In the genomic region with DNA sequence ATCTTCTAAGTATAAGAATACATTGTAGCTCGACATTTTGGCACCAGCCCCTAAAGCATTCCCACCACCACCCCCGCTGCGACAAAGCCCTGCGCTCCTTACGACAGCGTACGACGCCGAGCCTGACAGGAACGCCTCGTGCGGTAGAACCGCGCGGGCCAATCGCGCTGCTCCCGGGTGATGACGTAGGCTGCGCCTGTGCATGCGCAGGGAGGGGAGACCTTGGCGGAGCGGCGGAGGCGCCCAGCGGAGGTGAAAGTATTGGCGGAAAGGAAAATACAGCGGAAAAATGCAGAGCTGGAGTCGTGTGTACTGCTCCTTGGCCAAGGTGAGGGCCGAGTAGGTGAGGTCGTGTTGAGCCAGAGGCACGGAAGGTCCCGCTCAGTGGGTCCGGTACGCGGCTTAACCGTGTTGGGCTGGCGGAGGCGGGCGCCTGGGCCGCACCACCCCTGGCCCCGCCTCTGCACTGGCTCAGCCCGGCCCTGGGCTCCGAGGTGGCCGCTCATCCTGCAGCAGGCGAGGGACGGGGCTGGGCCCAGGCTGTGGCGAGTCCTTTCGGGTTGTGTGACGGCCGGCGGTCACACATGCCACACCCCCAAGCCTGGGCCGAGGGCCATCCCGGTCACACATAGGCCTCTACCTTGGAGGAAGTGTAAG, we compare ENCODE assay signal across 1 cellular context.
TF ChIP-seq lines count a peak whose summit lies in the region.

A gene with protein sequence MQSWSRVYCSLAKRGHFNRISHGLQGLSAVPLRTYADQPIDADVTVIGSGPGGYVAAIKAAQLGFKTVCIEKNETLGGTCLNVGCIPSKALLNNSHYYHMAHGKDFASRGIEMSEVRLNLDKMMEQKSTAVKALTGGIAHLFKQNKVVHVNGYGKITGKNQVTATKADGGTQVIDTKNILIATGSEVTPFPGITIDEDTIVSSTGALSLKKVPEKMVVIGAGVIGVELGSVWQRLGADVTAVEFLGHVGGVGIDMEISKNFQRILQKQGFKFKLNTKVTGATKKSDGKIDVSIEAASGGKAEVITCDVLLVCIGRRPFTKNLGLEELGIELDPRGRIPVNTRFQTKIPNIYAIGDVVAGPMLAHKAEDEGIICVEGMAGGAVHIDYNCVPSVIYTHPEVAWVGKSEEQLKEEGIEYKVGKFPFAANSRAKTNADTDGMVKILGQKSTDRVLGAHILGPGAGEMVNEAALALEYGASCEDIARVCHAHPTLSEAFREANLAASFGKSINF (plus strand): TSS at position 222 of the 657 bp plus-strand sequence. CDS start 68 bp downstream, at position 290.

TF ChIP-seq in K562, 482 proteins besides CTCF, POLR2A, EP300 and RAD21 (continued from another document and continues in another):
- TF ChIP-seq, protein P1, sequence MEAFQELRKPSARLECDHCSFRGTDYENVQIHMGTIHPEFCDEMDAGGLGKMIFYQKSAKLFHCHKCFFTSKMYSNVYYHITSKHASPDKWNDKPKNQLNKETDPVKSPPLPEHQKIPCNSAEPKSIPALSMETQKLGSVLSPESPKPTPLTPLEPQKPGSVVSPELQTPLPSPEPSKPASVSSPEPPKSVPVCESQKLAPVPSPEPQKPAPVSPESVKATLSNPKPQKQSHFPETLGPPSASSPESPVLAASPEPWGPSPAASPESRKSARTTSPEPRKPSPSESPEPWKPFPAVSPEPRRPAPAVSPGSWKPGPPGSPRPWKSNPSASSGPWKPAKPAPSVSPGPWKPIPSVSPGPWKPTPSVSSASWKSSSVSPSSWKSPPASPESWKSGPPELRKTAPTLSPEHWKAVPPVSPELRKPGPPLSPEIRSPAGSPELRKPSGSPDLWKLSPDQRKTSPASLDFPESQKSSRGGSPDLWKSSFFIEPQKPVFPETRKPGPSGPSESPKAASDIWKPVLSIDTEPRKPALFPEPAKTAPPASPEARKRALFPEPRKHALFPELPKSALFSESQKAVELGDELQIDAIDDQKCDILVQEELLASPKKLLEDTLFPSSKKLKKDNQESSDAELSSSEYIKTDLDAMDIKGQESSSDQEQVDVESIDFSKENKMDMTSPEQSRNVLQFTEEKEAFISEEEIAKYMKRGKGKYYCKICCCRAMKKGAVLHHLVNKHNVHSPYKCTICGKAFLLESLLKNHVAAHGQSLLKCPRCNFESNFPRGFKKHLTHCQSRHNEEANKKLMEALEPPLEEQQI (IDR thresholded peaks at IDR 0.05): 0 out of 2 replicates have a peak, but pooled peaks have one; percentile 18
- peak; percentile 85 for TF ChIP-seq PHF20 (IDR thresholded peaks at IDR 0.05; ENCODE audit: partially characterized antibody)
- TF ChIP-seq ZNF644 (tag; IDR thresholded peaks at IDR 0.05; ENCODE audit: low read depth): 0 out of 2 replicates have a peak, but pooled peaks have one; percentile 36
- peak; percentile 39; the same call in 1 of the 2 replicates for TF ChIP-seq STAT6 (CRISPR knock-in tag; IDR thresholded peaks at IDR 0.05)
- TF ChIP-seq POLR2H (tag; IDR thresholded peaks at IDR 0.05; ENCODE audit: low read depth): peak; percentile 92
- TF ChIP-seq ZNF197 (CRISPR knock-in tag; IDR thresholded peaks at IDR 0.05; ENCODE audit: low read depth): 0 out of 2 replicates have a peak, but pooled peaks have one; percentile 1
- no peak for TF ChIP-seq HNRNPH1 (optimal IDR thresholded peaks at IDR 0.05; ENCODE audit: low read depth, low read length)
- TF ChIP-seq NR2C2 (CRISPR knock-in tag; IDR thresholded peaks at IDR 0.05): peak; percentile 62; the same call in 1 of the 2 replicates
- no peak; the same call in 1 of the 2 replicates for TF ChIP-seq NR2C2 (tag; IDR thresholded peaks at IDR 0.05)
- TF ChIP-seq SMARCC2 (IDR thresholded peaks at IDR 0.05; ENCODE audit: low read depth): no peak
- TF ChIP-seq DLX4 (CRISPR knock-in tag; IDR thresholded peaks at IDR 0.05): no peak
- no peak for TF ChIP-seq SNIP1 (IDR thresholded peaks at IDR 0.05; ENCODE audit: low read depth)
- TF ChIP-seq NFXL1 (CRISPR knock-in tag; IDR thresholded peaks at IDR 0.05): no peak
- no peak for TF ChIP-seq ZSCAN32 (CRISPR knock-in tag; IDR thresholded peaks at IDR 0.05)
- TF ChIP-seq FOXO4 (CRISPR knock-in tag; IDR thresholded peaks at IDR 0.05): no peak
- TF ChIP-seq ESRRA (IDR thresholded peaks at IDR 0.05; ENCODE audit: borderline replicate concordance, low read depth): peak; percentile 96
- no peak; the same call in 1 of the 2 replicates for TF ChIP-seq STAT5A (IDR thresholded peaks at IDR 0.05; ENCODE audit: borderline replicate concordance, low read length)
- TF ChIP-seq ZC3H8 (IDR thresholded peaks at IDR 0.05): no peak
- no peak for TF ChIP-seq ZNF408 (CRISPR knock-in tag; IDR thresholded peaks at IDR 0.05; ENCODE audit: low read depth)
- peak; percentile 44 for TF ChIP-seq ZNF316 (IDR thresholded peaks at IDR 0.05)
- no peak for TF ChIP-seq GATA2 (CRISPR knock-in tag; IDR thresholded peaks at IDR 0.05)
- peak; percentile 88 for TF ChIP-seq MYC (IDR thresholded peaks at IDR 0.05; ENCODE audit: low read depth, low read length)
- TF ChIP-seq MYC (CRISPR knock-in tag; IDR thresholded peaks at IDR 0.05; ENCODE audit: borderline replicate concordance, low read depth): peak; percentile 88; the same call in 1 of the 2 replicates
- peak; percentile 54 to 79; a peak in 3 of 4 replicates for TF ChIP-seq FOXK2 (conservative IDR thresholded peaks at IDR 0.05 in 1 of 2, IDR thresholded peaks at IDR 0.05 in 1 of 2; ENCODE audit: low read depth in 2 of 2)
- TF ChIP-seq ZNF79 (CRISPR knock-in tag; IDR thresholded peaks at IDR 0.05; ENCODE audit: low read depth): no peak
- TF ChIP-seq ZNF384 (IDR thresholded peaks at IDR 0.05; ENCODE audit: low read depth, low read length): no peak
- peak; percentile 99 for TF ChIP-seq L3MBTL2 (IDR thresholded peaks at IDR 0.05)
- peak; percentile 98 for TF ChIP-seq ATF6 (CRISPR knock-in tag; IDR thresholded peaks at IDR 0.05)
- no peak for TF ChIP-seq FOXA3 (CRISPR knock-in tag; conservative IDR thresholded peaks at IDR 0.05 in 1 of 2, IDR thresholded peaks at IDR 0.05 in 1 of 2)
- TF ChIP-seq GMEB1 (CRISPR knock-in tag; IDR thresholded peaks at IDR 0.05): peak; percentile 91
- TF ChIP-seq FOXJ3 (CRISPR knock-in tag; IDR thresholded peaks at IDR 0.05): no peak
- no peak for TF ChIP-seq HINFP (tag; conservative IDR thresholded peaks at IDR 0.05; ENCODE audit: low read depth)
- TF ChIP-seq MEF2A (IDR thresholded peaks at IDR 0.05; ENCODE audit: control insufficient read depth, low read depth, low read length): no peak
- no peak for TF ChIP-seq CBX2 (IDR thresholded peaks at IDR 0.05; ENCODE audit: insufficient read depth, low read length, poor library complexity, severe bottlenecking)
- TF ChIP-seq XRCC5 (IDR thresholded peaks at IDR 0.05; ENCODE audit: low read depth, low read length): 0 out of 2 replicates have a peak, but pooled peaks have one; percentile 58
- TF ChIP-seq ASH1L (IDR thresholded peaks at IDR 0.05; ENCODE audit: borderline replicate concordance, low read depth, partially characterized antibody): no peak
- TF ChIP-seq CREM (IDR thresholded peaks at IDR 0.05; ENCODE audit: low read depth): peak; percentile 97
- TF ChIP-seq SMAD4 (CRISPR knock-in tag; conservative IDR thresholded peaks at IDR 0.05): peak; percentile 74; the same call in 1 of the 2 replicates
- TF ChIP-seq MTA2 (IDR thresholded peaks at IDR 0.05; ENCODE audit: low read depth): no peak
- TF ChIP-seq NUFIP1 (IDR thresholded peaks at IDR 0.05; ENCODE audit: partially characterized antibody): no peak
- TF ChIP-seq CHD4 (IDR thresholded peaks at IDR 0.05; ENCODE audit: insufficient read depth, insufficient replicate concordance, low read depth, low read length, poor library complexity, severe bottlenecking): no peak
- TF ChIP-seq, protein P2, sequence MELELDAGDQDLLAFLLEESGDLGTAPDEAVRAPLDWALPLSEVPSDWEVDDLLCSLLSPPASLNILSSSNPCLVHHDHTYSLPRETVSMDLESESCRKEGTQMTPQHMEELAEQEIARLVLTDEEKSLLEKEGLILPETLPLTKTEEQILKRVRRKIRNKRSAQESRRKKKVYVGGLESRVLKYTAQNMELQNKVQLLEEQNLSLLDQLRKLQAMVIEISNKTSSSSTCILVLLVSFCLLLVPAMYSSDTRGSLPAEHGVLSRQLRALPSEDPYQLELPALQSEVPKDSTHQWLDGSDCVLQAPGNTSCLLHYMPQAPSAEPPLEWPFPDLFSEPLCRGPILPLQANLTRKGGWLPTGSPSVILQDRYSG (tag; conservative IDR thresholded peaks at IDR 0.05; ENCODE audit: low read depth): peak; percentile 80; the same call in 1 of the 2 replicates
- TF ChIP-seq, protein P3, sequence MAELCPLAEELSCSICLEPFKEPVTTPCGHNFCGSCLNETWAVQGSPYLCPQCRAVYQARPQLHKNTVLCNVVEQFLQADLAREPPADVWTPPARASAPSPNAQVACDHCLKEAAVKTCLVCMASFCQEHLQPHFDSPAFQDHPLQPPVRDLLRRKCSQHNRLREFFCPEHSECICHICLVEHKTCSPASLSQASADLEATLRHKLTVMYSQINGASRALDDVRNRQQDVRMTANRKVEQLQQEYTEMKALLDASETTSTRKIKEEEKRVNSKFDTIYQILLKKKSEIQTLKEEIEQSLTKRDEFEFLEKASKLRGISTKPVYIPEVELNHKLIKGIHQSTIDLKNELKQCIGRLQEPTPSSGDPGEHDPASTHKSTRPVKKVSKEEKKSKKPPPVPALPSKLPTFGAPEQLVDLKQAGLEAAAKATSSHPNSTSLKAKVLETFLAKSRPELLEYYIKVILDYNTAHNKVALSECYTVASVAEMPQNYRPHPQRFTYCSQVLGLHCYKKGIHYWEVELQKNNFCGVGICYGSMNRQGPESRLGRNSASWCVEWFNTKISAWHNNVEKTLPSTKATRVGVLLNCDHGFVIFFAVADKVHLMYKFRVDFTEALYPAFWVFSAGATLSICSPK (IDR thresholded peaks at IDR 0.05; ENCODE audit: borderline replicate concordance): no peak
- TF ChIP-seq ETV5 (CRISPR knock-in tag; IDR thresholded peaks at IDR 0.05; ENCODE audit: low read depth): peak; percentile 80
